In genomic region chr15:75695206-75695605, GRCh38 we compare ENCODE assay signal across 11 cellular contexts. TPM values are rescaled to one million over a fixed set of nuclear protein-coding genes. Genes with fewer than 3 reads are reported as not detected.
DNase-seq lines count a peak whose midpoint lies in the region; ATAC-seq and TF ChIP-seq lines count a peak whose summit lies in the region.
"Had no signal": no experiment of that assay in that cellular context is flagged by ENCODE, and none has a peak within 500 bp of the region (broad histone marks: within the 10 kb centered on the region; RNA-seq: fewer than 3 reads in every experiment).

No MANE protein-coding gene starts in this region.

- POLR2A ChIA-PET in Panc1 (lab: Charles Lee) = no interaction called here

- no peak for TF ChIP-seq POLR2A in gastroesophageal sphincter (IDR thresholded peaks at IDR 0.05)

- peaks cover 33% of the 10 kb centered on the region for H3K4me1 ChIP-seq in Panc1 (ENCODE audit: control insufficient read depth, insufficient read depth, low read length)
- H3K4me1 ChIP-seq in gastroesophageal sphincter = peaks cover 12 to 80% (median 65%) of the 10 kb centered on the region in 3 donors

- CTCF ChIA-PET in Panc1 (lab: Charles Lee) = interaction anchor here (0.6 kb wide), 2 partner anchors 13 to 275 kb away, joined by 3 to 4 read pairs; no protein-coding TSS in a partner anchor

- no peaks in the 10 kb centered on the region for H3K36me3 Mint-ChIP-seq in stimulated activated naive B cell treated with anti-CD40 and anti-IgM and Interleukin-4, amounts not matched to agents 10 μg/mL and 1 μg/mL and 100 μg/mL, for 72 hours

- peak overlapping the region; percentile 82 for H3K27ac Mint-ChIP-seq in stimulated activated naive B cell treated with anti-CD40 and anti-IgM and Interleukin-4, amounts not matched to agents 10 μg/mL and 1 μg/mL and 100 μg/mL, for 72 hours

- no peaks in the 10 kb centered on the region for H3K9me3 Mint-ChIP-seq in stimulated activated naive B cell treated with anti-CD40 and anti-IgM and Interleukin-4, amounts not matched to agents 10 μg/mL and 1 μg/mL and 100 μg/mL, for 72 hours

- BruUV-seq in Panc1 (replicated peaks; lab: Mats Ljungman, UMichigan) = no TSS peak

- in situ Hi-C loops in Panc1 (cut with HindIII; ENCODE audit: low pct_unique_long_range_greater_than_20kb, low sequenced_read_pairs) = no loop called here

- H3K27ac ChIP-seq in Panc1 (ENCODE audit: low read length) (peak overlapping the region; percentile 74), gastroesophageal sphincter (peak overlapping the region; percentile 86 to 98 (median 94))
- H3K27ac ChIP-seq: upper lobe of right lung had no signal

- TF ChIP-seq CTCF in Panc1 (IDR thresholded peaks at IDR 0.05) (no peak), gastroesophageal sphincter (IDR thresholded peaks at IDR 0.05) (no peak)

- peaks cover 0 to 6% of the 10 kb centered on the region in 2 donors for H3K27me3 Mint-ChIP-seq in stimulated activated naive B cell treated with anti-CD40 and anti-IgM and Interleukin-4, amounts not matched to agents 10 μg/mL and 1 μg/mL and 100 μg/mL, for 72 hours

- H3K36me3 ChIP-seq in Panc1 (ENCODE audit: control insufficient read depth, insufficient read depth, low read length) = no peaks in the 10 kb centered on the region
- peaks cover 0 to 26% of the 10 kb centered on the region in 2 donors for H3K36me3 ChIP-seq in gastroesophageal sphincter
- H3K36me3 ChIP-seq: upper lobe of right lung had no signal

- H3K4me3 Mint-ChIP-seq in stimulated activated naive B cell treated with anti-CD40 and anti-IgM and Interleukin-4, amounts not matched to agents 10 μg/mL and 1 μg/mL and 100 μg/mL, for 72 hours = peak overlapping the region; percentile 47 to 50

- ATAC-seq in Panc1 (no peak), gastroesophageal sphincter (no peak), HG03457 (IDR thresholded peaks at IDR 0.05; ENCODE audit: unreplicated experiment) (no peak)
- ATAC-seq in stimulated activated naive B cell treated with anti-CD40 and anti-IgM and Interleukin-4, amounts not matched to agents 10 μg/mL and 1 μg/mL and 100 μg/mL, for 72 hours (replicated peaks) = no peak

- peaks cover 66 to 82% of the 10 kb centered on the region in 2 donors for H3K4me1 Mint-ChIP-seq in stimulated activated naive B cell treated with anti-CD40 and anti-IgM and Interleukin-4, amounts not matched to agents 10 μg/mL and 1 μg/mL and 100 μg/mL, for 72 hours

- DNase-seq in NCI-H2196 (lab: John Stamatoyannopoulos, UW; ENCODE audit: unreplicated experiment) (peak; percentile 17), NCI-H2196 treated with DMSO at 0.1 percent for 48 hours (lab: John Stamatoyannopoulos, UW; ENCODE audit: unreplicated experiment) (no peak), Panc1 (ENCODE audit: low read depth, low spot score) (no peak), OCI-M2 (lab: John Stamatoyannopoulos, UW; ENCODE audit: unreplicated experiment) (no peak), DMS79 treated with DMSO at 0.1 percent for 48 hours (lab: John Stamatoyannopoulos, UW) (no peak)
- DNase-seq in stimulated activated naive B cell treated with anti-CD40 and anti-IgM and Interleukin-4, amounts not matched to agents 10 μg/mL and 1 μg/mL and 100 μg/mL, for 72 hours = no peak
- DNase-seq: activated CD4-positive, alpha-beta T cell treated with anti-CD3 and anti-CD28 coated beads for 1 hour; upper lobe of right lung had no signal

- WGBS in gastroesophageal sphincter (ENCODE audit: low coverage in 1 of 2), 2 donors = no CpG with 5 or more reads among the region's 6 CpGs

- H3K4me3 ChIP-seq in Panc1 (ENCODE audit: low read depth in 2 of 2, low read length in 2 of 2) = no peak overlapping the region
- no peak overlapping the region for H3K4me3 ChIP-seq in gastroesophageal sphincter
- H3K4me3 ChIP-seq: lung, upper lobe of right lung had no signal

- intact Hi-C loops in Panc1 (cut with micrococcal nuclease; ENCODE audit: unreplicated experiment) = no loop called here

- no peaks in the 10 kb centered on the region for H3K9me3 ChIP-seq in Panc1 (ENCODE audit: control insufficient read depth, insufficient read depth, low read depth, low read length)
- H3K9me3 ChIP-seq in gastroesophageal sphincter = no peaks in the 10 kb centered on the region
- H3K9me3 ChIP-seq: upper lobe of right lung had no signal

- TF ChIP-seq EP300 in gastroesophageal sphincter (IDR thresholded peaks at IDR 0.05) = no peak

- H3K27me3 ChIP-seq in Panc1 (ENCODE audit: control insufficient read depth, insufficient read depth, low read length) (no peaks in the 10 kb centered on the region), gastroesophageal sphincter (no peaks in the 10 kb centered on the region)
- H3K27me3 ChIP-seq: upper lobe of right lung had no signal

RNA-seq across cellular contexts. Expression of gene CSPG4, which starts 17.4 kb away (rescaled TPM):
- total RNA-seq in Panc1 (2021; ENCODE audit: unreplicated experiment) = 17.5 TPM
- 15.5 TPM for polyA plus RNA-seq in Panc1 (2012; ENCODE audit: insufficient read length)
- 100 to 1,000 TPM in 3 of 4 donors, 10 to 100 TPM in 1; 98.7 to 396 (median 151) TPM for total RNA-seq in gastroesophageal sphincter

RNA-seq across cellular contexts. Expression of gene SNX33, which starts 47.5 kb away (rescaled TPM):
- total RNA-seq in Panc1 (2021; ENCODE audit: unreplicated experiment) (17.0 TPM), gastroesophageal sphincter (10 to 100 TPM; 32.8 to 51.5 (median 41.2) TPM)
- polyA plus RNA-seq in Panc1 (2012; ENCODE audit: insufficient read length) = 19.5 TPM

RNA-seq across cellular contexts. Expression of gene IMP3, which starts 55.2 kb away (rescaled TPM):
- 56.0 TPM for total RNA-seq in Panc1 (2021; ENCODE audit: unreplicated experiment)
- polyA plus RNA-seq in Panc1 (2012; ENCODE audit: insufficient read length) = 58.5 TPM
- total RNA-seq in gastroesophageal sphincter = 10 to 100 TPM; 72.8 to 94.9 (median 85.5) TPM
